10 cellular contexts compared by ENCODE assay signal in the genomic region with DNA sequence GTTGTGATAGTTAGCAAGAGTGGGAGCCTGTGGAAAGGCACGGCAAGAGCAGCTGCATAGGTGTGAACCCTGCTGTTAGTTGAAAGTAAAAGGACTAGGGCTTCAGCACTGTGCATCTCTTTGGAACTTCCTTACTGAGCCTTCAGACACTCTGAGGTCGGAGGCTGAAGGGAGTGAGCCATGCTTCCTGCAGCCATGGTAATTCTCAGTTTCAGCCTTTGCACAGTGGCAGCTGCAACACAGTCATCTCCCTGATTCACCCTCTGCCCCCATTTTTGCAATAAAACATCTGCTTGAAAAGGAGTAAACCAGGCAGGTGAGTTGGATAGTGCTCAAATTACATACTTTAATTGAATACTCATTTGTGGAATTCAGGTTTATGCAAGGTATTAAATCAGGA. TPM values are rescaled to one million over a fixed set of nuclear protein-coding genes. Genes with fewer than 3 reads are reported as not detected.
DNase-seq lines count a peak whose midpoint lies in the region; ATAC-seq lines count a peak whose summit lies in the region.
"Had no signal": no experiment of that assay in that cellular context is flagged by ENCODE, and none has a peak within 500 bp of the region (broad histone marks: within the 10 kb centered on the region; RNA-seq: fewer than 3 reads in every experiment).

No MANE protein-coding gene starts in this region.

- no peaks in the 10 kb centered on the region for H3K9me3 Mint-ChIP-seq in stimulated activated memory B cell treated with anti-CD40 and anti-IgM and Interleukin-4, amounts not matched to agents 10 μg/mL and 1 μg/mL and 100 μg/mL, for 72 hours
- no peaks in the 10 kb centered on the region for H3K9me3 Mint-ChIP-seq in activated T-helper 2 cell treated with anti-CD3 and anti-CD28 coated beads, Interferon-gamma antibody, Interleukin-2, Interleukin-4, amounts not matched to agents 10 μg/mL and 5 μg/mL and 100 μg/mL, durations not matched to agents 14 hours and 24 hours and 36 hours

- ATAC-seq in HG02870 (IDR thresholded peaks at IDR 0.05; ENCODE audit: unreplicated experiment): peak; percentile 94
- ATAC-seq in stimulated activated memory B cell treated with anti-CD40 and anti-IgM and Interleukin-4, amounts not matched to agents 10 μg/mL and 1 μg/mL and 100 μg/mL, for 72 hours: peak; percentile 48

- H3K4me1 Mint-ChIP-seq in stimulated activated memory B cell treated with anti-CD40 and anti-IgM and Interleukin-4, amounts not matched to agents 10 μg/mL and 1 μg/mL and 100 μg/mL, for 72 hours: peaks cover 6% of the 10 kb centered on the region
- peaks cover 11% of the 10 kb centered on the region for H3K4me1 Mint-ChIP-seq in activated T-helper 2 cell treated with anti-CD3 and anti-CD28 coated beads, Interferon-gamma antibody, Interleukin-2, Interleukin-4, amounts not matched to agents 10 μg/mL and 5 μg/mL and 100 μg/mL, durations not matched to agents 14 hours and 24 hours and 36 hours (ENCODE audit: low read depth)

- no peak overlapping the region for H3K4me3 Mint-ChIP-seq in stimulated activated memory B cell treated with anti-CD40 and anti-IgM and Interleukin-4, amounts not matched to agents 10 μg/mL and 1 μg/mL and 100 μg/mL, for 72 hours
- H3K4me3 Mint-ChIP-seq in activated T-helper 2 cell treated with anti-CD3 and anti-CD28 coated beads, Interferon-gamma antibody, Interleukin-2, Interleukin-4, amounts not matched to agents 10 μg/mL and 5 μg/mL and 100 μg/mL, durations not matched to agents 14 hours and 24 hours and 36 hours (ENCODE audit: low read depth): no peak overlapping the region

- H3K27ac Mint-ChIP-seq in stimulated activated memory B cell treated with anti-CD40 and anti-IgM and Interleukin-4, amounts not matched to agents 10 μg/mL and 1 μg/mL and 100 μg/mL, for 72 hours: no peak overlapping the region
- H3K27ac Mint-ChIP-seq in activated T-helper 2 cell treated with anti-CD3 and anti-CD28 coated beads, Interferon-gamma antibody, Interleukin-2, Interleukin-4, amounts not matched to agents 10 μg/mL and 5 μg/mL and 100 μg/mL, durations not matched to agents 14 hours and 24 hours and 36 hours: no peak overlapping the region
- H3K27ac Mint-ChIP-seq: progenitor cell of endocrine pancreas had no signal

- H3K27me3 Mint-ChIP-seq in stimulated activated memory B cell treated with anti-CD40 and anti-IgM and Interleukin-4, amounts not matched to agents 10 μg/mL and 1 μg/mL and 100 μg/mL, for 72 hours: peaks cover 29% of the 10 kb centered on the region
- peaks cover 21% of the 10 kb centered on the region for H3K27me3 Mint-ChIP-seq in activated T-helper 2 cell treated with anti-CD3 and anti-CD28 coated beads, Interferon-gamma antibody, Interleukin-2, Interleukin-4, amounts not matched to agents 10 μg/mL and 5 μg/mL and 100 μg/mL, durations not matched to agents 14 hours and 24 hours and 36 hours (ENCODE audit: low read depth)

- no peaks in the 10 kb centered on the region for H3K36me3 Mint-ChIP-seq in stimulated activated memory B cell treated with anti-CD40 and anti-IgM and Interleukin-4, amounts not matched to agents 10 μg/mL and 1 μg/mL and 100 μg/mL, for 72 hours
- no peaks in the 10 kb centered on the region for H3K36me3 Mint-ChIP-seq in activated T-helper 2 cell treated with anti-CD3 and anti-CD28 coated beads, Interferon-gamma antibody, Interleukin-2, Interleukin-4, amounts not matched to agents 10 μg/mL and 5 μg/mL and 100 μg/mL, durations not matched to agents 14 hours and 24 hours and 36 hours (ENCODE audit: low read depth)

- DNase-seq in activated naive CD4-positive, alpha-beta T cell treated with Interleukin-2 at 50 U/mL for 16 hours: peak; percentile 14
- DNase-seq in activated naive CD4-positive, alpha-beta T cell (lab: John Stamatoyannopoulos, UW): no peak
- peak; percentile 32 for DNase-seq in NCI-H2196 (lab: John Stamatoyannopoulos, UW; ENCODE audit: unreplicated experiment)
- no peak for DNase-seq in HT-29 (ENCODE audit: low spot score)
- no peak for DNase-seq in activated T-helper 2 cell treated with anti-CD3 and anti-CD28 coated beads, Interferon-gamma antibody, Interleukin-2, Interleukin-4, amounts not matched to agents 10 μg/mL and 5 μg/mL and 100 μg/mL, durations not matched to agents 14 hours and 24 hours and 36 hours (ENCODE audit: low spot score)
- DNase-seq in NCI-H82 (lab: John Stamatoyannopoulos, UW): no peak
- DNase-seq: COR-L47 had no signal

- intact Hi-C loops in activated T-helper 2 cell treated with anti-CD3 and anti-CD28 coated beads, Interferon-gamma antibody, Interleukin-2, Interleukin-4, amounts not matched to agents 10 μg/mL and 5 μg/mL and 100 μg/mL, durations not matched to agents 14 hours and 24 hours and 36 hours (cut with micrococcal nuclease): no loop called here

RNA-seq across cellular contexts. Expression of a gene that starts 6.5 kb away (rescaled TPM):
- total RNA-seq in HT-29 (2014; rRNA removed; shearing (Covaris generic)): 16.1 and 18.3 TPM in 2 replicates
- 20.7 and 21.7 TPM in 2 replicates for total RNA-seq in activated T-helper 2 cell treated with anti-CD3 and anti-CD28 coated beads, Interferon-gamma antibody, Interleukin-2, Interleukin-4, amounts not matched to agents 10 μg/mL and 5 μg/mL and 100 μg/mL, durations not matched to agents 14 hours and 24 hours and 36 hours

Comparison
In these comparisons a context has a peak if more than half of its experiments do, and no peak if none do; other contexts are left out.
1. DNase-seq: peak in activated naive CD4-positive, alpha-beta T cell treated with Interleukin-2 at 50 U/mL for 16 hours (single experiment) and NCI-H2196 (single experiment); none in activated naive CD4-positive, alpha-beta T cell (0 of 4), HT-29 (single experiment), activated T-helper 2 cell treated with anti-CD3 and anti-CD28 coated beads, Interferon-gamma antibody, Interleukin-2, Interleukin-4, amounts not matched to agents 10 μg/mL and 5 μg/mL and 100 μg/mL, durations not matched to agents 14 hours and 24 hours and 36 hours (single experiment) and NCI-H82 (single experiment).